ENCODE assay signal across 8 cellular contexts in genomic region chr10:7819126-7819470, GRCh38. TPM values are rescaled to one million over a fixed set of nuclear protein-coding genes. Genes with fewer than 3 reads are reported as not detected.
A peak's percentile ranks its signal among the peaks of the same experiment; 100 is the strongest.
DNase-seq lines count a peak whose midpoint lies in the region; ATAC-seq and TF ChIP-seq lines count a peak whose summit lies in the region.

No MANE protein-coding gene starts in this region.

- H3K9me3 Mint-ChIP-seq in activated naive CD8-positive, alpha-beta T cell treated with anti-CD3 and anti-CD28 coated beads for 36 hours = no peaks in the 10 kb centered on the region
- no peaks in the 10 kb centered on the region for H3K9me3 Mint-ChIP-seq in osteocyte (ENCODE audit: unreplicated experiment)

- TF ChIP-seq CTCF in AG09309 (IDR thresholded peaks at IDR 0.05; ENCODE audit: control insufficient read depth, insufficient read depth, low read depth, low read length, missing control alignments) (peak; percentile 60), heart right ventricle (IDR thresholded peaks at IDR 0.05) (peak in 5 of 9 donors; percentile 11 to 51 (median 45)), osteocyte (IDR thresholded peaks at IDR 0.05) (peak; percentile 49)

- ATAC-seq in GM18499 (IDR thresholded peaks at IDR 0.05; ENCODE audit: insufficient read depth, unreplicated experiment) = peak; percentile 27
- peak; percentile 38 for ATAC-seq in HG02943 (IDR thresholded peaks at IDR 0.05; ENCODE audit: low read depth, unreplicated experiment)
- peak; percentile 56 to 77 (median 70) for ATAC-seq in heart right ventricle

- H3K4me3 ChIP-seq in AG09309 (ENCODE audit: control insufficient read depth, low read depth, low read length) (peak overlapping the region; percentile 73), NT2/D1 (ENCODE audit: insufficient read length, low read depth) (peak overlapping the region; percentile 96), heart right ventricle (peak overlapping the region; percentile 67 to 100 (median 96))

- H3K27me3 ChIP-seq in NT2/D1 (ENCODE audit: insufficient read depth, insufficient read length) (no peaks in the 10 kb centered on the region), heart right ventricle (peaks cover 0 to 7% (median 0%) of the 10 kb centered on the region in 7 donors)

- H3K27ac Mint-ChIP-seq in activated naive CD8-positive, alpha-beta T cell treated with anti-CD3 and anti-CD28 coated beads for 36 hours = peak overlapping the region; percentile 85
- H3K27ac Mint-ChIP-seq in osteocyte (ENCODE audit: unreplicated experiment) = peak overlapping the region; percentile 77

- peak overlapping the region in 8 of 10 donors; percentile 61 to 88 (median 80) for H3K27ac ChIP-seq in heart right ventricle

- peaks cover 26% of the 10 kb centered on the region for H3K4me1 Mint-ChIP-seq in activated naive CD8-positive, alpha-beta T cell treated with anti-CD3 and anti-CD28 coated beads for 36 hours
- peaks cover 19% of the 10 kb centered on the region for H3K4me1 Mint-ChIP-seq in osteocyte (ENCODE audit: unreplicated experiment)

- H3K4me3 Mint-ChIP-seq in activated naive CD8-positive, alpha-beta T cell treated with anti-CD3 and anti-CD28 coated beads for 36 hours = peak overlapping the region; percentile 97
- peak overlapping the region; percentile 95 for H3K4me3 Mint-ChIP-seq in osteocyte (ENCODE audit: unreplicated experiment)

- intact Hi-C loops in heart right ventricle (cut with DNase I) = no loop called here

- H3K9me3 ChIP-seq in NT2/D1 (ENCODE audit: insufficient read depth, low read length) (no peaks in the 10 kb centered on the region), heart right ventricle (no peaks in the 10 kb centered on the region)

- WGBS in heart right ventricle, 2 donors = 0 to 1% methylated on average over 17 of the region's 17 CpGs

- no peak for DNase-seq in AG09309 (ENCODE audit: low read depth)
- DNase-seq in NT2/D1 (ENCODE audit: low read depth, low spot score) = no peak
- peak; percentile 9 for DNase-seq in activated naive CD8-positive, alpha-beta T cell treated with anti-CD3 and anti-CD28 coated beads for 36 hours
- DNase-seq in heart right ventricle = peak in 1 of 2 donors; percentile 34
- no peak for DNase-seq in osteocyte (ENCODE audit: extremely low spot score, unreplicated experiment)
- DNase-seq in cerebellar nuclear complex (lab: John Stamatoyannopoulos, UW) = no peak

- H3K36me3 ChIP-seq in NT2/D1 (ENCODE audit: insufficient read depth, insufficient read length, low read length) (peaks cover 14% of the 10 kb centered on the region), heart right ventricle (peaks cover 0 to 29% (median 0%) of the 10 kb centered on the region in 9 donors)

- peaks cover 5% of the 10 kb centered on the region for H3K36me3 Mint-ChIP-seq in activated naive CD8-positive, alpha-beta T cell treated with anti-CD3 and anti-CD28 coated beads for 36 hours
- peaks cover under 1% of the 10 kb centered on the region for H3K36me3 Mint-ChIP-seq in osteocyte (ENCODE audit: unreplicated experiment)

- H3K9ac ChIP-seq in NT2/D1 (ENCODE audit: insufficient read length, low read depth) = peak overlapping the region; percentile 96

- H3K4me1 ChIP-seq in NT2/D1 (ENCODE audit: insufficient read depth, insufficient read length) (no peaks in the 10 kb centered on the region), heart right ventricle (peaks cover 0 to 30% (median 22%) of the 10 kb centered on the region in 9 donors)

- H3K27me3 Mint-ChIP-seq in activated naive CD8-positive, alpha-beta T cell treated with anti-CD3 and anti-CD28 coated beads for 36 hours = no peaks in the 10 kb centered on the region
- H3K27me3 Mint-ChIP-seq in osteocyte (ENCODE audit: unreplicated experiment) = peaks cover 17% of the 10 kb centered on the region

RNA-seq across cellular contexts. Expression of gene TAF3, which starts 0.8 kb away (rescaled TPM):
- 10 to 100 TPM; 16.8 to 17.0 TPM for total RNA-seq in activated naive CD8-positive, alpha-beta T cell treated with anti-CD3 and anti-CD28 coated beads for 36 hours
- 10 to 100 TPM in 8 of 10 donors, 1 to 10 TPM in 2; 9.9 to 14.9 (median 11.2) TPM for total RNA-seq in heart right ventricle
- polyA plus RNA-seq in heart right ventricle = 1 to 10 TPM; 3.6 to 6.4 TPM
- 8.0 and 9.1 TPM in 2 replicates for total RNA-seq in osteocyte

RNA-seq across cellular contexts. Expression of gene ATP5F1C, which starts 31.1 kb away (rescaled TPM):
- 100 to 1,000 TPM; 322 to 324 TPM for total RNA-seq in activated naive CD8-positive, alpha-beta T cell treated with anti-CD3 and anti-CD28 coated beads for 36 hours
- total RNA-seq in heart right ventricle (100 to 1,000 TPM; 565 to 909 (median 770) TPM), osteocyte (132 and 133 TPM in 2 replicates)
- polyA plus RNA-seq in heart right ventricle = 1,000 to 10,000 TPM in 1 of 2 donors, 100 to 1,000 TPM in 1; 561 to 1,131 TPM

RNA-seq across cellular contexts. Expression of gene KIN, which starts 31.3 kb away (rescaled TPM):
- total RNA-seq in activated naive CD8-positive, alpha-beta T cell treated with anti-CD3 and anti-CD28 coated beads for 36 hours = 10 to 100 TPM; 15.6 to 15.7 TPM
- total RNA-seq in heart right ventricle (1 to 10 TPM; 5.4 to 8.5 (median 6.9) TPM), osteocyte (10.9 and 11.2 TPM in 2 replicates)
- polyA plus RNA-seq in heart right ventricle = 10 to 100 TPM in 1 of 2 donors, 1 to 10 TPM in 1; 7.1 to 13.3 TPM
